In genomic region chr9:94259077-94259847, GRCh38 we compare ENCODE assay signal across 8 cellular contexts. TPM values are rescaled to one million over a fixed set of nuclear protein-coding genes. Genes with fewer than 3 reads are reported as not detected.
DNase-seq lines count a peak whose midpoint lies in the region; ATAC-seq and TF ChIP-seq lines count a peak whose summit lies in the region.

Gene ZNF169, plus strand, starts transcription at chr9:94259298. Its CDS starts 19,515 bp downstream, at chr9:94278813.

- H3K4me1 Mint-ChIP-seq in chondrocyte (ENCODE audit: low read depth): peaks cover 22% of the 10 kb centered on the region

- no peaks in the 10 kb centered on the region for H3K9me3 Mint-ChIP-seq in chondrocyte (ENCODE audit: low read depth)

- peak; percentile 72 for TF ChIP-seq POLR2A in GM18951 (IDR thresholded peaks at IDR 0.05; ENCODE audit: extremely low read depth, insufficient read depth, insufficient read length)

- TF ChIP-seq CTCF in AG09319 (IDR thresholded peaks at IDR 0.05; ENCODE audit: low read depth, low read length) (no peak), chondrocyte (IDR thresholded peaks at IDR 0.05) (no peak)

- peaks cover 17% of the 10 kb centered on the region for H3K27me3 Mint-ChIP-seq in chondrocyte (ENCODE audit: low read depth)

- DNase-seq in AG09319 (ENCODE audit: extremely low read depth, low read depth) (peak; percentile 49), NCI-H446 (lab: John Stamatoyannopoulos, UW) (peak; percentile 37 to 77), chondrocyte (ENCODE audit: low spot score) (peak; percentile 95), kidney tubule cell (ENCODE audit: low spot score) (peak; percentile 89)
- peak; percentile 79 for DNase-seq in activated CD4-positive, alpha-beta T cell treated with anti-CD3 and anti-CD28 coated beads for 1 hour
- peak; percentile 54 to 72 for DNase-seq in stimulated activated CD4-positive, alpha-beta T cell treated with anti-CD3 and anti-CD28 coated beads, Interleukin-1b, Interleukin-23, amount 100 ng/mL, for 1 hour (ENCODE audit: low read depth in 2 of 2)

- ATAC-seq in HG03175 (IDR thresholded peaks at IDR 0.05; ENCODE audit: unreplicated experiment): peak; percentile 100

- peak within 1 kb of the TSS; percentile 100 for H3K4me3 Mint-ChIP-seq in chondrocyte (ENCODE audit: unreplicated experiment)

- H3K36me3 Mint-ChIP-seq in chondrocyte (ENCODE audit: low read depth): peaks cover 2% of the 10 kb centered on the region

- peak within 1 kb of the TSS; percentile 91 for H3K27ac Mint-ChIP-seq in chondrocyte (ENCODE audit: unreplicated experiment)

- in situ Hi-C loops in GM18951 (cut with MboI; ENCODE audit: low sequenced_read_pairs, unreplicated experiment): no loop called here

RNA-seq across cellular contexts. Expression of gene ZNF169, which starts in this region (rescaled TPM):
- 3.1 to 4.1 TPM (median 3.6 TPM) in 3 replicates for total RNA-seq in chondrocyte

Comparison
In these comparisons a context has a peak if more than half of its experiments do, and no peak if none do; other contexts are left out.
1. Peak in every context shown above with its lines: DNase-seq and ATAC-seq.